1 cellular context compared by ENCODE assay signal in the genomic region with DNA sequence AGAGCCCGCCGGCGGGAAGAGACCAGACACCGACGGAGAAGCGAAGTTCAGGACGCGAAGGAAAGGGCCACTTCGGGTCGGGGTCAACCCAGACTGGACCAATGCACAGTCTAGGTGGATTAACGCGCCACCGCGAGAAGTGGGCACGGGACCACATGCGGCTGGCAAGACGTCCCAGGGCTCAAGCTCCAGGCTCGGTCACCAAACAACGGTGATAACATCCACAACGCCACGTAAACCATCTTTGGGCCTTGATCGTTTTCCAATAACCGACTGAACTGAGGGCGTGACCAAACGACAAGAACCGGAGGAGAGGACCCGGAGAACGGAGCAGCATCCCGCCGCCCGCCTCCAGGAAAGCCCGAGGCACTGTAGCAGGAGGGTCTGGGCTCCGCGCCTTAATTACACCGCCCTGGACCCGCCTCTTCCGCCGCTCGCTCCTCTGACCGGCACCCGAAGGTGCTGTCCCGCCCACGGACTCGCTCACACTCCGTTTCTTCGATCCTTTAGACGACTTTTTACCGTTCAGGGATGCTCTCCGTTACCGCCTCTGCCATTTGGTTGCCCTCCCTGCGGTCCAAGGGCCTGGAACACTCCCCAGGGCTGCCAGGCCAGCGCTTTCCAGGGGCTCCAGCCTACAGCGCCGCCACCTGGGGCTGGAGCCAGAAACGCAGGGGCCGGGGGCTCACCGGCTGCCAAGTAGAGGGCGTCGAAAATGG.
TF ChIP-seq lines count a peak whose summit lies in the region.

No MANE protein-coding gene starts in this region.

TF ChIP-seq in HEK293, 187 proteins besides CTCF, POLR2A, EP300 and RAD21 (continued from another document and continues in another):
- TF ChIP-seq, protein P1, sequence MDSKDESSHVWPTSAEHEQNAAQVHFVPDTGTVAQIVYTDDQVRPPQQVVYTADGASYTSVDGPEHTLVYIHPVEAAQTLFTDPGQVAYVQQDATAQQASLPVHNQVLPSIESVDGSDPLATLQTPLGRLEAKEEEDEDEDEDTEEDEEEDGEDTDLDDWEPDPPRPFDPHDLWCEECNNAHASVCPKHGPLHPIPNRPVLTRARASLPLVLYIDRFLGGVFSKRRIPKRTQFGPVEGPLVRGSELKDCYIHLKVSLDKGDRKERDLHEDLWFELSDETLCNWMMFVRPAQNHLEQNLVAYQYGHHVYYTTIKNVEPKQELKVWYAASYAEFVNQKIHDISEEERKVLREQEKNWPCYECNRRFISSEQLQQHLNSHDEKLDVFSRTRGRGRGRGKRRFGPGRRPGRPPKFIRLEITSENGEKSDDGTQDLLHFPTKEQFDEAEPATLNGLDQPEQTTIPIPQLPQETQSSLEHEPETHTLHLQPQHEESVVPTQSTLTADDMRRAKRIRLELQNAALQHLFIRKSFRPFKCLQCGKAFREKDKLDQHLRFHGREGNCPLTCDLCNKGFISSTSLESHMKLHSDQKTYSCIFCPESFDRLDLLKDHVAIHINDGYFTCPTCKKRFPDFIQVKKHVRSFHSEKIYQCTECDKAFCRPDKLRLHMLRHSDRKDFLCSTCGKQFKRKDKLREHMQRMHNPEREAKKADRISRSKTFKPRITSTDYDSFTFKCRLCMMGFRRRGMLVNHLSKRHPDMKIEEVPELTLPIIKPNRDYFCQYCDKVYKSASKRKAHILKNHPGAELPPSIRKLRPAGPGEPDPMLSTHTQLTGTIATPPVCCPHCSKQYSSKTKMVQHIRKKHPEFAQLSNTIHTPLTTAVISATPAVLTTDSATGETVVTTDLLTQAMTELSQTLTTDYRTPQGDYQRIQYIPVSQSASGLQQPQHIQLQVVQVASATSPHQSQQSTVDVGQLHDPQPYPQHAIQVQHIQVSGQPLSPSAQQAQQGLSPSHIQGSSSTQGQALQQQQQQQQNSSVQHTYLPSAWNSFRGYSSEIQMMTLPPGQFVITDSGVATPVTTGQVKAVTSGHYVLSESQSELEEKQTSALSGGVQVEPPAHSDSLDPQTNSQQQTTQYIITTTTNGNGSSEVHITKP (tag by site-specific recombination; IDR thresholded peaks at IDR 0.05) = peak; percentile 86
- peak; percentile 91 for TF ChIP-seq ZNF501 (tag by site-specific recombination; IDR thresholded peaks at IDR 0.05)
- peak; percentile 82 for TF ChIP-seq ZNF324 (tag by site-specific recombination; IDR thresholded peaks at IDR 0.05)
- 0 out of 2 replicates have a peak, but pooled peaks have one; percentile 9 for TF ChIP-seq WT1 (tag by site-specific recombination; IDR thresholded peaks at IDR 0.05)
- 0 out of 2 replicates have a peak, but pooled peaks have one; percentile 17 for TF ChIP-seq ZFP69B (tag by site-specific recombination; IDR thresholded peaks at IDR 0.05)
- TF ChIP-seq ZEB2 (tag by site-specific recombination; IDR thresholded peaks at IDR 0.05) = peak; percentile 83
- TF ChIP-seq ZNF514 (tag by site-specific recombination; IDR thresholded peaks at IDR 0.05) = no peak
- no peak for TF ChIP-seq ZNF510 (tag by site-specific recombination; IDR thresholded peaks at IDR 0.05; ENCODE audit: insufficient replicate concordance)
- no peak for TF ChIP-seq ZNF558 (tag by site-specific recombination; IDR thresholded peaks at IDR 0.05)
- TF ChIP-seq HOXC10 (CRISPR knock-in tag; IDR thresholded peaks at IDR 0.05) = no peak
- peak; percentile 46 for TF ChIP-seq ZNF76 (tag by site-specific recombination; IDR thresholded peaks at IDR 0.05; ENCODE audit: borderline replicate concordance, low read depth)
- TF ChIP-seq, protein P2, sequence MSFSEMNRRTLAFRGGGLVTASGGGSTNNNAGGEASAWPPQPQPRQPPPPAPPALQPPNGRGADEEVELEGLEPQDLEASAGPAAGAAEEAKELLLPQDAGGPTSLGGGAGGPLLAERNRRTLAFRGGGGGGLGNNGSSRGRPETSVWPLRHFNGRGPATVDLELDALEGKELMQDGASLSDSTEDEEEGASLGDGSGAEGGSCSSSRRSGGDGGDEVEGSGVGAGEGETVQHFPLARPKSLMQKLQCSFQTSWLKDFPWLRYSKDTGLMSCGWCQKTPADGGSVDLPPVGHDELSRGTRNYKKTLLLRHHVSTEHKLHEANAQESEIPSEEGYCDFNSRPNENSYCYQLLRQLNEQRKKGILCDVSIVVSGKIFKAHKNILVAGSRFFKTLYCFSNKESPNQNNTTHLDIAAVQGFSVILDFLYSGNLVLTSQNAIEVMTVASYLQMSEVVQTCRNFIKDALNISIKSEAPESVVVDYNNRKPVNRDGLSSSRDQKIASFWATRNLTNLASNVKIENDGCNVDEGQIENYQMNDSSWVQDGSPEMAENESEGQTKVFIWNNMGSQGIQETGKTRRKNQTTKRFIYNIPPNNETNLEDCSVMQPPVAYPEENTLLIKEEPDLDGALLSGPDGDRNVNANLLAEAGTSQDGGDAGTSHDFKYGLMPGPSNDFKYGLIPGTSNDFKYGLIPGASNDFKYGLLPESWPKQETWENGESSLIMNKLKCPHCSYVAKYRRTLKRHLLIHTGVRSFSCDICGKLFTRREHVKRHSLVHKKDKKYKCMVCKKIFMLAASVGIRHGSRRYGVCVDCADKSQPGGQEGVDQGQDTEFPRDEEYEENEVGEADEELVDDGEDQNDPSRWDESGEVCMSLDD (tag by site-specific recombination; IDR thresholded peaks at IDR 0.05) = 0 out of 2 replicates have a peak, but pooled peaks have one; percentile 31
- peak; percentile 76 for TF ChIP-seq KLF9 (tag by site-specific recombination; IDR thresholded peaks at IDR 0.05; ENCODE audit: low read depth)
- no peak for TF ChIP-seq MYNN (tag by site-specific recombination; IDR thresholded peaks at IDR 0.05; ENCODE audit: borderline replicate concordance)
- no peak for TF ChIP-seq MEIS1 (CRISPR knock-in tag; IDR thresholded peaks at IDR 0.05; ENCODE audit: borderline replicate concordance)
- TF ChIP-seq SCRT1 (tag by site-specific recombination; IDR thresholded peaks at IDR 0.05; ENCODE audit: borderline replicate concordance) = no peak
- TF ChIP-seq ZNF776 (tag by site-specific recombination; IDR thresholded peaks at IDR 0.05; ENCODE audit: borderline replicate concordance) = no peak
- TF ChIP-seq ZNF121 (tag by site-specific recombination; IDR thresholded peaks at IDR 0.05) = no peak
- peak; percentile 66; the same call in 1 of the 2 replicates for TF ChIP-seq KLF8 (tag by site-specific recombination; IDR thresholded peaks at IDR 0.05)
- TF ChIP-seq ZNF544 (tag by site-specific recombination; IDR thresholded peaks at IDR 0.05) = no peak
- TF ChIP-seq, protein P3, sequence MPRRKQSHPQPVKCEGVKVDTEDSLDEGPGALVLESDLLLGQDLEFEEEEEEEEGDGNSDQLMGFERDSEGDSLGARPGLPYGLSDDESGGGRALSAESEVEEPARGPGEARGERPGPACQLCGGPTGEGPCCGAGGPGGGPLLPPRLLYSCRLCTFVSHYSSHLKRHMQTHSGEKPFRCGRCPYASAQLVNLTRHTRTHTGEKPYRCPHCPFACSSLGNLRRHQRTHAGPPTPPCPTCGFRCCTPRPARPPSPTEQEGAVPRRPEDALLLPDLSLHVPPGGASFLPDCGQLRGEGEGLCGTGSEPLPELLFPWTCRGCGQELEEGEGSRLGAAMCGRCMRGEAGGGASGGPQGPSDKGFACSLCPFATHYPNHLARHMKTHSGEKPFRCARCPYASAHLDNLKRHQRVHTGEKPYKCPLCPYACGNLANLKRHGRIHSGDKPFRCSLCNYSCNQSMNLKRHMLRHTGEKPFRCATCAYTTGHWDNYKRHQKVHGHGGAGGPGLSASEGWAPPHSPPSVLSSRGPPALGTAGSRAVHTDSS (tag by site-specific recombination; IDR thresholded peaks at IDR 0.05) = no peak; the same call in 1 of the 2 replicates
- peak; percentile 80 for TF ChIP-seq SP7 (tag by site-specific recombination; IDR thresholded peaks at IDR 0.05)
- TF ChIP-seq SP3 (tag by site-specific recombination; IDR thresholded peaks at IDR 0.05) = peak; percentile 79
- TF ChIP-seq, protein P4, sequence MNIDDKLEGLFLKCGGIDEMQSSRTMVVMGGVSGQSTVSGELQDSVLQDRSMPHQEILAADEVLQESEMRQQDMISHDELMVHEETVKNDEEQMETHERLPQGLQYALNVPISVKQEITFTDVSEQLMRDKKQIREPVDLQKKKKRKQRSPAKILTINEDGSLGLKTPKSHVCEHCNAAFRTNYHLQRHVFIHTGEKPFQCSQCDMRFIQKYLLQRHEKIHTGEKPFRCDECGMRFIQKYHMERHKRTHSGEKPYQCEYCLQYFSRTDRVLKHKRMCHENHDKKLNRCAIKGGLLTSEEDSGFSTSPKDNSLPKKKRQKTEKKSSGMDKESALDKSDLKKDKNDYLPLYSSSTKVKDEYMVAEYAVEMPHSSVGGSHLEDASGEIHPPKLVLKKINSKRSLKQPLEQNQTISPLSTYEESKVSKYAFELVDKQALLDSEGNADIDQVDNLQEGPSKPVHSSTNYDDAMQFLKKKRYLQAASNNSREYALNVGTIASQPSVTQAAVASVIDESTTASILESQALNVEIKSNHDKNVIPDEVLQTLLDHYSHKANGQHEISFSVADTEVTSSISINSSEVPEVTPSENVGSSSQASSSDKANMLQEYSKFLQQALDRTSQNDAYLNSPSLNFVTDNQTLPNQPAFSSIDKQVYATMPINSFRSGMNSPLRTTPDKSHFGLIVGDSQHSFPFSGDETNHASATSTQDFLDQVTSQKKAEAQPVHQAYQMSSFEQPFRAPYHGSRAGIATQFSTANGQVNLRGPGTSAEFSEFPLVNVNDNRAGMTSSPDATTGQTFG (tag by site-specific recombination; IDR thresholded peaks at IDR 0.05; ENCODE audit: borderline replicate concordance) = no peak
- TF ChIP-seq, protein P5, sequence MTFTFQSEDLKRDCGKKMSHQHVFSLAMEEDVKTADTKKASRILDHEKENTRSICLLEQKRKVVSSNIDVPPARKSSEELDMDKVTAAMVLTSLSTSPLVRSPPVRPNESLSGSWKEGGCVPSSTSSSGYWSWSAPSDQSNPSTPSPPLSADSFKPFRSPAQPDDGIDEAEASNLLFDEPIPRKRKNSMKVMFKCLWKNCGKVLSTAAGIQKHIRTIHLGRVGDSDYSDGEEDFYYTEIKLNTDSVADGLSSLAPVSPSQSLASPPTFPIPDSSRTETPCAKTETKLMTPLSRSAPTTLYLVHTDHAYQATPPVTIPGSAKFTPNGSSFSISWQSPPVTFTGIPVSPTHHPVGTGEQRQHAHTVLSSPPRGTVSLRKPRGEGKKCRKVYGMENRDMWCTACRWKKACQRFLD (tag by site-specific recombination; IDR thresholded peaks at IDR 0.05) = no peak
- peak; percentile 100 for TF ChIP-seq ZNF423 (tag by site-specific recombination; IDR thresholded peaks at IDR 0.05)
- no peak for TF ChIP-seq ZBTB7A (tag by site-specific recombination; IDR thresholded peaks at IDR 0.05; ENCODE audit: low read depth)
- TF ChIP-seq, protein P6, sequence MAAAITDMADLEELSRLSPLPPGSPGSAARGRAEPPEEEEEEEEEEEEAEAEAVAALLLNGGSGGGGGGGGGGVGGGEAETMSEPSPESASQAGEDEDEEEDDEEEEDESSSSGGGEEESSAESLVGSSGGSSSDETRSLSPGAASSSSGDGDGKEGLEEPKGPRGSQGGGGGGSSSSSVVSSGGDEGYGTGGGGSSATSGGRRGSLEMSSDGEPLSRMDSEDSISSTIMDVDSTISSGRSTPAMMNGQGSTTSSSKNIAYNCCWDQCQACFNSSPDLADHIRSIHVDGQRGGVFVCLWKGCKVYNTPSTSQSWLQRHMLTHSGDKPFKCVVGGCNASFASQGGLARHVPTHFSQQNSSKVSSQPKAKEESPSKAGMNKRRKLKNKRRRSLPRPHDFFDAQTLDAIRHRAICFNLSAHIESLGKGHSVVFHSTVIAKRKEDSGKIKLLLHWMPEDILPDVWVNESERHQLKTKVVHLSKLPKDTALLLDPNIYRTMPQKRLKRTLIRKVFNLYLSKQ (tag by site-specific recombination; IDR thresholded peaks at IDR 0.05; ENCODE audit: borderline replicate concordance) = no peak
- 0 out of 2 replicates have a peak, but pooled peaks have one; percentile 13 for TF ChIP-seq ZNF16 (tag by site-specific recombination; IDR thresholded peaks at IDR 0.05; ENCODE audit: low read depth)
- TF ChIP-seq, protein P7, sequence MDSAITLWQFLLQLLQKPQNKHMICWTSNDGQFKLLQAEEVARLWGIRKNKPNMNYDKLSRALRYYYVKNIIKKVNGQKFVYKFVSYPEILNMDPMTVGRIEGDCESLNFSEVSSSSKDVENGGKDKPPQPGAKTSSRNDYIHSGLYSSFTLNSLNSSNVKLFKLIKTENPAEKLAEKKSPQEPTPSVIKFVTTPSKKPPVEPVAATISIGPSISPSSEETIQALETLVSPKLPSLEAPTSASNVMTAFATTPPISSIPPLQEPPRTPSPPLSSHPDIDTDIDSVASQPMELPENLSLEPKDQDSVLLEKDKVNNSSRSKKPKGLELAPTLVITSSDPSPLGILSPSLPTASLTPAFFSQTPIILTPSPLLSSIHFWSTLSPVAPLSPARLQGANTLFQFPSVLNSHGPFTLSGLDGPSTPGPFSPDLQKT (IDR thresholded peaks at IDR 0.05; ENCODE audit: borderline replicate concordance, low read depth, low read length) = no peak
- no peak for TF ChIP-seq ZNF214 (tag by site-specific recombination; IDR thresholded peaks at IDR 0.05; ENCODE audit: borderline replicate concordance)
- no peak for TF ChIP-seq ZNF585B (tag by site-specific recombination; IDR thresholded peaks at IDR 0.05)
- TF ChIP-seq ZNF596 (tag by site-specific recombination; IDR thresholded peaks at IDR 0.05) = no peak
- TF ChIP-seq ZFHX2 (tag by site-specific recombination; conservative IDR thresholded peaks at IDR 0.05) = peak; percentile 89
- TF ChIP-seq ZNF600 (tag by site-specific recombination; IDR thresholded peaks at IDR 0.05) = peak; percentile 78
- no peak for TF ChIP-seq ZNF433 (tag by site-specific recombination; IDR thresholded peaks at IDR 0.05; ENCODE audit: low read depth)
- no peak for TF ChIP-seq ZNF629 (tag by site-specific recombination; IDR thresholded peaks at IDR 0.05)
- TF ChIP-seq, protein P8, sequence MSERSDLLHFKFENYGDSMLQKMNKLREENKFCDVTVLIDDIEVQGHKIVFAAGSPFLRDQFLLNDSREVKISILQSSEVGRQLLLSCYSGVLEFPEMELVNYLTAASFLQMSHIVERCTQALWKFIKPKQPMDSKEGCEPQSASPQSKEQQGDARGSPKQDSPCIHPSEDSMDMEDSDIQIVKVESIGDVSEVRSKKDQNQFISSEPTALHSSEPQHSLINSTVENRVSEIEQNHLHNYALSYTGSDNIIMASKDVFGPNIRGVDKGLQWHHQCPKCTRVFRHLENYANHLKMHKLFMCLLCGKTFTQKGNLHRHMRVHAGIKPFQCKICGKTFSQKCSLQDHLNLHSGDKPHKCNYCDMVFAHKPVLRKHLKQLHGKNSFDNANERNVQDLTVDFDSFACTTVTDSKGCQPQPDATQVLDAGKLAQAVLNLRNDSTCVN (tag by site-specific recombination; optimal IDR thresholded peaks at IDR 0.05) = peak; percentile 62
- TF ChIP-seq ZFP37 (tag by site-specific recombination; IDR thresholded peaks at IDR 0.05) = peak; percentile 82
- TF ChIP-seq ZNF175 (tag by site-specific recombination; IDR thresholded peaks at IDR 0.05) = no peak
